Comparison of ENCODE assay signal across 2 cellular contexts in the genomic region with DNA sequence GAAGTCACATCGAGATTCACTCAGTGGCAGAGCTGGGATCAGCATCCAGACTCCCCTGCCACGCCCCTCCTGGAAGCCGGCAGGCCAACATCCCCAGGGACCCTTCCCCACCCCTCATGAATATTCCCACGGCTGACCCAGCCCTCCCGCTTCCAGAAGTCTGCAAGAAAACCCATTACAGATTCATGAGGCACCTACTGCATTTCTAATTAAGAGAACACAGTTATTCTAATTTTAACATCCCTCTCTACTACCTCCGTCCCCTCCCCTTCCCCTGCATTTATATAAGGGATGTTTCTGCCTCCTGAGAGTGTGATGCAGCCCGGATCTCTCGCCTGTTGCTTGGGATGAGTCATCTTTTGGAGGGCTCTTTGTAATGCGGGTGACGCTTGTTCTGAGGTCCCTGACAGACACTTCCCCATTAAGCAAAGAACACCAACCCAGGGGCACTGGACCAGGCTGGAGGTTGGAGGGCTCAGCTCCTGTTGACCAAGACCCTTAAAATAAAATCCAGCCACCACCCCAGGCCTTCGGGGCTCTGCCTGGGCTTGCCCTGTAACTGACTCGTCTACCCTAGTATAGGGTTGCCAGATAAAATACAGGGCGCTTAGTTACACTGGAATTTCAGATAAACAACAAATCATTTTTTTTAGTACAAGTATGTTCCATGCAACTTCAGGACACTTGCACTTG.
A peak's percentile ranks its signal among the peaks of the same experiment; 100 is the strongest.
TF ChIP-seq lines count a peak whose summit lies in the region.

No MANE protein-coding gene starts in this region.

TF ChIP-seq in H1, 55 proteins besides CTCF, POLR2A, EP300 and RAD21 (continued from another document):
- TF ChIP-seq HDAC2 (IDR thresholded peaks at IDR 0.05; ENCODE audit: borderline replicate concordance in 1 of 2, low read depth in 2 of 2, low read length in 2 of 2) (peak in 1 of 2 experiments; percentile 25; a peak in 1 of 4 replicates), RFX5 (IDR thresholded peaks at IDR 0.05; ENCODE audit: borderline replicate concordance, low read depth, low read length) (no peak), JUND (IDR thresholded peaks at IDR 0.05; ENCODE audit: low read length) (peak; percentile 99), SRF (IDR thresholded peaks at IDR 0.05; ENCODE audit: low read depth, low read length) (no peak), HDAC6 (IDR thresholded peaks at IDR 0.05; ENCODE audit: low read depth, low read length) (no peak), NANOG (IDR thresholded peaks at IDR 0.05; ENCODE audit: insufficient read depth, low read depth, low read length, poor library complexity, severe bottlenecking) (no peak), BCL11A (IDR thresholded peaks at IDR 0.05; ENCODE audit: low read depth in 2 of 2, low read length in 2 of 2) (no peak), CREB1 (IDR thresholded peaks at IDR 0.05) (no peak; the same call in 1 of the 2 replicates), RNF2 (IDR thresholded peaks at IDR 0.05; ENCODE audit: borderline replicate concordance, low read depth, low read length, missing control alignments, poor library complexity, severe bottlenecking) (no peak)

TF ChIP-seq in HEK293T, 16 proteins besides CTCF, POLR2A, EP300 and RAD21 (continued from another document):
- TF ChIP-seq L3MBTL2 (conservative IDR thresholded peaks at IDR 0.05) (no peak), TARDBP (IDR thresholded peaks at IDR 0.05) (no peak), LEF1 (IDR thresholded peaks at IDR 0.05; ENCODE audit: borderline replicate concordance) (no peak)
- TF ChIP-seq, protein P1, sequence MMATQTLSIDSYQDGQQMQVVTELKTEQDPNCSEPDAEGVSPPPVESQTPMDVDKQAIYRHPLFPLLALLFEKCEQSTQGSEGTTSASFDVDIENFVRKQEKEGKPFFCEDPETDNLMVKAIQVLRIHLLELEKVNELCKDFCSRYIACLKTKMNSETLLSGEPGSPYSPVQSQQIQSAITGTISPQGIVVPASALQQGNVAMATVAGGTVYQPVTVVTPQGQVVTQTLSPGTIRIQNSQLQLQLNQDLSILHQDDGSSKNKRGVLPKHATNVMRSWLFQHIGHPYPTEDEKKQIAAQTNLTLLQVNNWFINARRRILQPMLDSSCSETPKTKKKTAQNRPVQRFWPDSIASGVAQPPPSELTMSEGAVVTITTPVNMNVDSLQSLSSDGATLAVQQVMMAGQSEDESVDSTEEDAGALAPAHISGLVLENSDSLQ (IDR thresholded peaks at IDR 0.05) = no peak
